Comparison of ENCODE assay signal across 12 cellular contexts in the genomic region with DNA sequence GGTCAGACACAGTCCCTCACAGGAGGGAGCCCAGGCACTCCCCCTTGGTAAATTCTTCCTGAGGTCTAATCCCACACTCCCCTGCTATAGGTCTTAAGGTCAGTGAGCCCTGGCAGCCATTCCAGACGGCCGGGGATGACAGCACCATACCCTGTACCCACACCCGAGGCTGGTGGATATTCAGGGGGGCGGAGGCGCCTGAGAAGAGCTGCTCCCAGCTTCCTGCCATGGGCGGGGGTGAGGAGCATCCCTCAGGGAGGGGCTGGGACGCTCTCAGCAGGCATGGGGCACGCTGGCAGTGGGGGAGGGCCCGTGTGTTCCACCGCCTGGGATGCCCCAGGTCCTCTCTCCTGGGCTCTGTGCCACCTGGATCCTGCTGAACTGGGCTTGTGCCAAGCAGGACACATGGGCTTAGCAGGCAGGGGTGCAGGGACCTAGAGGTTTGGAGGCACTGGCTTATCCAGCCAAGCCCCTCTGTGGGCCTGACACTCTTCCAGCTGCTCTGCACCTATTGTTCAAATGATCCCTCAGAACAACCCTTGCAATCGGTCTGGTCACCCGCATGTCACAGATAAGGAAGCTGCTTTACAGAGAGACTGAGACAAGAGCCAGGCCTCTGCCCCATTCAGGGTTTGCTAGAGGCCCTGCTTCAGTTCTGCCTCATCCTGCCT. TPM values are rescaled to one million over a fixed set of nuclear protein-coding genes. Genes with fewer than 3 reads are reported as not detected.
DNase-seq lines count a peak whose midpoint lies in the region; ATAC-seq, FAIRE-seq and TF ChIP-seq lines count a peak whose summit lies in the region.
"Had no signal": no experiment of that assay in that cellular context is flagged by ENCODE, and none has a peak within 500 bp of the region (broad histone marks: within the 10 kb centered on the region; RNA-seq: fewer than 3 reads in every experiment).

No MANE protein-coding gene starts in this region.

- H3K27ac ChIP-seq in A549 (peak overlapping the region in 1 of 2 experiments; percentile 41; a peak in 2 of 6 replicates), RWPE1 (peak overlapping the region; percentile 60)

- no peak overlapping the region for H3K4me3 ChIP-seq in A549

- DNase-seq in A549 (ENCODE audit: low read depth in 1 of 2, low spot score in 1 of 2) (no peak), H4 (ENCODE audit: low spot score) (peak; percentile 38), RWPE1 (ENCODE audit: low spot score) (no peak), left cardiac atrium (no peak), SW 1271 (lab: John Stamatoyannopoulos, UW) (no peak), globus pallidus (ENCODE audit: low spot score) (no peak), GF-D8 (lab: John Stamatoyannopoulos, UW) (no peak)
- no peak for DNase-seq in activated CD8-positive, alpha-beta memory T cell treated with anti-CD3 and anti-CD28 coated beads, Interleukin-2, amount 50 U/mL, for 4 hours
- DNase-seq: effector CD4-positive, alpha-beta T cell; midbrain; NCI-H1436 had no signal

- CTCF ChIA-PET in A549 (lab: Yijun Ruan, JAX), result interaction anchor here (0.8 to 14.7 kb wide), 4 partner anchors 14 to 292 kb away, joined by 3 to 242 read pairs (median 4); no protein-coding TSS in a partner anchor
- CTCF ChIA-PET in RWPE1 (lab: Yijun Ruan, JAX), result interaction anchor here (1.3 kb wide), 1 partner anchor 9 kb away, joined by 4 read pairs; no protein-coding TSS in a partner anchor

- no peak for TF ChIP-seq CTCF in A549 (IDR thresholded peaks at IDR 0.05)
- no peak for TF ChIP-seq CTCF in RWPE1 (conservative IDR thresholded peaks at IDR 0.05; ENCODE audit: low read depth)

- intact Hi-C loops in left cardiac atrium (cut with DNase I), result no loop called here

- 56% methylated on average over 3 of the region's 12 CpGs for WGBS in A549 (ENCODE audit: missing lambda C conversion rate)

- no peak for TF ChIP-seq RAD21 in A549 (conservative IDR thresholded peaks at IDR 0.05 in 1 of 2, IDR thresholded peaks at IDR 0.05 in 1 of 2)

- peaks cover 22% of the 10 kb centered on the region for H3K4me1 ChIP-seq in A549

- H3K4me2 ChIP-seq in A549, result peak overlapping the region; percentile 46

- ATAC-seq in A549 (no peak), left cardiac atrium (peak; percentile 58 to 77)

- H3K9me3 ChIP-seq in A549, result no peaks in the 10 kb centered on the region

- no peak for FAIRE-seq in A549 (lab: Jason Lieb, UNC)
- FAIRE-seq: GM19239 had no signal

- TF ChIP-seq EP300 in A549 (IDR thresholded peaks at IDR 0.05), result no peak

- POLR2A ChIA-PET in A549 (lab: Yijun Ruan, JAX), result no interaction called here
- POLR2A ChIA-PET in RWPE1 (lab: Yijun Ruan, JAX; ENCODE audit: low non-redundant PET), result no interaction called here

- TF ChIP-seq POLR2A in A549 (IDR thresholded peaks at IDR 0.05; ENCODE audit: low read length), result no peak

TF ChIP-seq in A549, 52 proteins besides CTCF, POLR2A, EP300 and RAD21:
- TF ChIP-seq ZC3H11A (IDR thresholded peaks at IDR 0.05), result no peak
- no peak for TF ChIP-seq EHMT2 (IDR thresholded peaks at IDR 0.05; ENCODE audit: low read depth)
- TF ChIP-seq MYC (IDR thresholded peaks at IDR 0.05; ENCODE audit: borderline replicate concordance, low read length), result no peak
- TF ChIP-seq E2F6 (IDR thresholded peaks at IDR 0.05; ENCODE audit: borderline replicate concordance, low read depth), result no peak
- TF ChIP-seq RARB (CRISPR knock-in tag; IDR thresholded peaks at IDR 0.05), result no peak
- TF ChIP-seq FOXS1 (CRISPR knock-in tag; IDR thresholded peaks at IDR 0.05), result no peak
- TF ChIP-seq HOXB13 (CRISPR knock-in tag; IDR thresholded peaks at IDR 0.05; ENCODE audit: low read depth), result no peak
- no peak for TF ChIP-seq BCL3 (IDR thresholded peaks at IDR 0.05)
- TF ChIP-seq, protein P1, sequence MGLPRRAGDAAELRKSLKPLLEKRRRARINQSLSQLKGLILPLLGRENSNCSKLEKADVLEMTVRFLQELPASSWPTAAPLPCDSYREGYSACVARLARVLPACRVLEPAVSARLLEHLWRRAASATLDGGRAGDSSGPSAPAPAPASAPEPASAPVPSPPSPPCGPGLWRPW (IDR thresholded peaks at IDR 0.05), result no peak
- TF ChIP-seq GATA3 (IDR thresholded peaks at IDR 0.05; ENCODE audit: borderline replicate concordance), result no peak
- TF ChIP-seq KDM5A (IDR thresholded peaks at IDR 0.05), result no peak

RNA-seq across cellular contexts. Expression of gene ADGRB2, which starts 5.7 kb away (rescaled TPM):
- polyA plus RNA-seq in A549 (2011; rRNA removed), result 2.3 and 2.7 TPM in 2 replicates
- 6.5 and 9.5 TPM in 2 replicates for polyA plus RNA-seq in A549 (2012; cell fraction: cytosol; rRNA removed)
- polyA plus RNA-seq in A549 (2012; cell fraction: nucleus; rRNA removed), result 28.3 and 34.0 TPM in 2 replicates
- polyA plus RNA-seq in A549 (2017; fragmentation: RNase III; extraction: RNeasy Plus Mini Kit Qiagen cat#74134 plus additional on column Dnase treatment), result 6.3 to 7.0 TPM (median 6.6 TPM) in 3 replicates
- polyA minus RNA-seq in A549 (2011; rRNA and poly(A)+ RNA removed), result 2.5 and 3.3 TPM in 2 replicates
- 2.4 and 3.5 TPM in 2 replicates for total RNA-seq in H4 (2014; rRNA removed; shearing (Covaris generic))
- total RNA-seq in left cardiac atrium, result 10 to 100 TPM; 14.0 to 18.7 TPM

RNA-seq across cellular contexts. Expression of gene SPOCD1, which starts 46.0 kb away (rescaled TPM):
- 0.98 and 1.2 TPM in 2 replicates for polyA plus RNA-seq in A549 (2011; rRNA removed)
- polyA plus RNA-seq in A549 (2012; cell fraction: cytosol; rRNA removed), result 1.2 and 2.4 TPM in 2 replicates
- 5.9 and 7.2 TPM in 2 replicates for polyA plus RNA-seq in A549 (2012; cell fraction: nucleus; rRNA removed)
- 4.8 to 6.4 TPM (median 5.5 TPM) in 3 replicates for polyA plus RNA-seq in A549 (2017; fragmentation: RNase III; extraction: RNeasy Plus Mini Kit Qiagen cat#74134 plus additional on column Dnase treatment)
- 1.7 and 1.8 TPM in 2 replicates for polyA minus RNA-seq in A549 (2011; rRNA and poly(A)+ RNA removed)
- total RNA-seq in H4 (2014; rRNA removed; shearing (Covaris generic)), result 3.6 and 9.9 TPM in 2 replicates
- total RNA-seq in left cardiac atrium, result 1 to 10 TPM in 1 of 2 donors, under 1 TPM in 1; 0.18 to 1.2 TPM

Comparison
In these comparisons a context has a peak if more than half of its experiments do, and no peak if none do; other contexts are left out.
1. ATAC-seq: peak in left cardiac atrium (2 of 2); none in A549 (0 of 2).